In the genomic region with DNA sequence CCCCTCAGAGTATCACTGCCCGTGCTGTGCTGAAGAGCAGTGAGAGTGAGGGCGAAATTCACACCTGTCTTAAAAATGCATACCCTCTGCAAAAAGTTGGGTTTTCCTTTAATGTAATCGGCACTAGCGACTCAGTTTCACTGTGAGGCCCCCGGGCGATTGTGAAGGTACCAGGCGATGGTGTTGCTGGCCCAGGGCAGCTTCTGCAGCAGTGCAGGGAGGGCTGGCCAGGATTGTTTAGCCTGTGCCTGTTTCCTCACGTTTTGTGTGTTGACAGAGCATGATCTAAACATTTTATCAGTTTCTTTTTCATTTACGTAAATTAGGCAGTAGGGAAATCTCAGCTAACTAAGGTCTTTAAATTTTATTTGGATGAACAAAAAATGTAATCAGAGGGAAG, we compare ENCODE assay signal across 25 cellular contexts. TPM values are rescaled to one million over a fixed set of nuclear protein-coding genes. Genes with fewer than 3 reads are reported as not detected.
DNase-seq lines count a peak whose midpoint lies in the region; TF ChIP-seq lines count a peak whose summit lies in the region.
"Had no signal": no experiment of that assay in that cellular context is flagged by ENCODE, and none has a peak within 500 bp of the region (broad histone marks: within the 10 kb centered on the region; RNA-seq: fewer than 3 reads in every experiment).

No MANE protein-coding gene starts in this region.

- no peak overlapping the region for H2BK15ac ChIP-seq in mesenchymal stem cell (ENCODE audit: low read depth, poor library complexity, severe bottlenecking)

- no peak overlapping the region for H3K27ac Mint-ChIP-seq in chondrocyte (ENCODE audit: unreplicated experiment)
- H3K27ac Mint-ChIP-seq: B cell; CD14-positive monocyte; CD4-positive, CD25-positive, alpha-beta regulatory T cell had no signal

- H3K14ac ChIP-seq in mesenchymal stem cell (ENCODE audit: low read length in 2 of 2): no peak overlapping the region

- no peak overlapping the region for H3K18ac ChIP-seq in mesenchymal stem cell (ENCODE audit: low read depth in 1 of 2, low read length in 2 of 2)

- H3K4me1 Mint-ChIP-seq in chondrocyte (ENCODE audit: low read depth): peaks cover 26% of the 10 kb centered on the region

- H3K4me2 ChIP-seq in BLaER1: 0 out of 2 replicates have a peak overlapping the region, but pooled peaks have one; percentile 69
- H3K4me2 ChIP-seq in mesenchymal stem cell (ENCODE audit: low read length, poor library complexity, severe bottlenecking): no peak overlapping the region
- H3K4me2 ChIP-seq: A549 had no signal

- 86% methylated on average over 9 of the region's 9 CpGs for WGBS in mesenchymal stem cell

- peaks cover 28% of the 10 kb centered on the region; the same call in 1 of the 2 replicates for H4K20me1 ChIP-seq in BLaER1

- H3K4ac ChIP-seq in mesenchymal stem cell (ENCODE audit: low read depth in 1 of 2, low read length in 2 of 2): no peak overlapping the region

- H3K9me3 ChIP-seq in BLaER1 (no peaks in the 10 kb centered on the region), mesenchymal stem cell (ENCODE audit: control insufficient read depth, low read length) (no peaks in the 10 kb centered on the region)
- H3K9me3 ChIP-seq in effector memory CD4-positive, alpha-beta T cell (ENCODE audit: control insufficient read depth, low read length): no peaks in the 10 kb centered on the region
- H3K9me3 ChIP-seq: A549 had no signal

- H2BK120ac ChIP-seq in mesenchymal stem cell (ENCODE audit: low read depth, low read length): no peak overlapping the region

- peaks cover 67% of the 10 kb centered on the region for H3K4me1 ChIP-seq in BLaER1
- H3K4me1 ChIP-seq in mesenchymal stem cell (ENCODE audit: control insufficient read depth, insufficient read depth, low read depth, low read length): peaks cover 16% of the 10 kb centered on the region
- H3K4me1 ChIP-seq in effector memory CD4-positive, alpha-beta T cell (ENCODE audit: control insufficient read depth, insufficient read depth, low read length, poor library complexity, severe bottlenecking): peaks cover 19% of the 10 kb centered on the region

- no peak overlapping the region for H3K23ac ChIP-seq in mesenchymal stem cell (ENCODE audit: low read length in 2 of 2)

- intact Hi-C loops in posterior vena cava (cut with DNase I): no loop called here

- H2AK5ac ChIP-seq in mesenchymal stem cell (ENCODE audit: low read length, severe bottlenecking): peak overlapping the region; percentile 46

- H3K4me3 ChIP-seq in BLaER1: no peak overlapping the region
- no peak overlapping the region for H3K4me3 ChIP-seq in mesenchymal stem cell (ENCODE audit: insufficient read depth in 1 of 2, low read depth in 1 of 2, low read length in 2 of 2)
- no peak overlapping the region for H3K4me3 ChIP-seq in effector memory CD4-positive, alpha-beta T cell (ENCODE audit: insufficient read depth, low read depth, low read length, poor library complexity, severe bottlenecking)
- H3K4me3 ChIP-seq: A549, GM12878 had no signal

- DNase-seq in chondrocyte (ENCODE audit: low spot score) (peak; percentile 57), mesenchymal stem cell (no peak), posterior vena cava (ENCODE audit: low spot score) (peak; percentile 54), T-helper 1 cell (no peak), pons (ENCODE audit: low spot score) (no peak)
- no peak for DNase-seq in stimulated activated naive CD4-positive, alpha-beta T cell (lab: John Stamatoyannopoulos, UW)
- DNase-seq in effector memory CD4-positive, alpha-beta T cell: no peak
- DNase-seq: AML-193; CD4-positive, alpha-beta memory T cell; CD4-positive, CD25-positive, alpha-beta regulatory T cell; COR-L47; DMS 273 treated with DMSO at 0.1 percent for 48 hours; DMS153; DMS53; DMS79; DND-41; EL; GDM1 had no signal

- no peak overlapping the region for H4K8ac ChIP-seq in mesenchymal stem cell (ENCODE audit: low read length)

- no peak overlapping the region for H3K4me3 Mint-ChIP-seq in chondrocyte (ENCODE audit: unreplicated experiment)
- H3K4me3 Mint-ChIP-seq: B cell; CD14-positive monocyte; CD4-positive, alpha-beta memory T cell; CD4-positive, CD25-positive, alpha-beta regulatory T cell; CD8-positive, alpha-beta memory T cell had no signal

- H4K91ac ChIP-seq in mesenchymal stem cell (ENCODE audit: low read length): no peak overlapping the region

- no peak overlapping the region for H2AFZ ChIP-seq in mesenchymal stem cell (ENCODE audit: low read depth, low read length)

- H3K27me3 ChIP-seq in BLaER1 (0 out of 2 replicates have a peak, but pooled peaks cover 5% of the 10 kb centered on the region), mesenchymal stem cell (ENCODE audit: control insufficient read depth in 1 of 2, insufficient read depth in 1 of 2, low read length in 2 of 2) (no peaks in the 10 kb centered on the region)
- no peaks in the 10 kb centered on the region for H3K27me3 ChIP-seq in effector memory CD4-positive, alpha-beta T cell (replicated peaks; ENCODE audit: control insufficient read depth, insufficient read depth, low read length, poor library complexity, severe bottlenecking)

- TF ChIP-seq CTCF in chondrocyte (IDR thresholded peaks at IDR 0.05): no peak

- no peak overlapping the region for H2BK5ac ChIP-seq in mesenchymal stem cell (ENCODE audit: low read depth, low read length, poor library complexity, severe bottlenecking)

- H3K79me1 ChIP-seq in mesenchymal stem cell (replicated peaks; ENCODE audit: low read length, poor library complexity, severe bottlenecking): peaks cover 1% of the 10 kb centered on the region

- no peak overlapping the region for H3K9ac ChIP-seq in BLaER1
- H3K9ac ChIP-seq in mesenchymal stem cell (ENCODE audit: low read length): no peak overlapping the region

- H3K9me3 Mint-ChIP-seq in chondrocyte (ENCODE audit: low read depth): no peaks in the 10 kb centered on the region
- H3K9me3 Mint-ChIP-seq: CD4-positive, alpha-beta memory T cell; CD4-positive, CD25-positive, alpha-beta regulatory T cell; CD8-positive, alpha-beta memory T cell had no signal

- peaks cover 3% of the 10 kb centered on the region; the same call in 1 of the 2 replicates for H3K36me3 ChIP-seq in BLaER1
- H3K36me3 ChIP-seq in mesenchymal stem cell (ENCODE audit: control insufficient read depth in 1 of 2, insufficient read depth in 2 of 2, low read depth in 1 of 2, low read length in 2 of 2): peaks cover 21 to 35% of the 10 kb centered on the region in 2 experiments
- H3K36me3 ChIP-seq in effector memory CD4-positive, alpha-beta T cell (ENCODE audit: control insufficient read depth, insufficient read depth, low read length): peaks cover 5% of the 10 kb centered on the region

- H3K27ac ChIP-seq in BLaER1 (no peak overlapping the region), mesenchymal stem cell (ENCODE audit: low read length, poor library complexity, severe bottlenecking) (no peak overlapping the region)
- H3K27ac ChIP-seq in effector memory CD4-positive, alpha-beta T cell (ENCODE audit: insufficient read depth, low read length, poor library complexity, severe bottlenecking): no peak overlapping the region
- H3K27ac ChIP-seq: 22Rv1, A549 had no signal

- H3K36me3 Mint-ChIP-seq in chondrocyte (ENCODE audit: low read depth): peaks cover 6% of the 10 kb centered on the region

- no peak overlapping the region for H2BK12ac ChIP-seq in mesenchymal stem cell (ENCODE audit: low read length in 2 of 2)

- H3K27me3 Mint-ChIP-seq in chondrocyte (ENCODE audit: low read depth): no peaks in the 10 kb centered on the region
- H3K27me3 Mint-ChIP-seq: B cell; CD4-positive, alpha-beta memory T cell; CD4-positive, CD25-positive, alpha-beta regulatory T cell; CD8-positive, alpha-beta memory T cell had no signal

RNA-seq across cellular contexts. Expression of a gene that starts 13.3 kb away (rescaled TPM):
- total RNA-seq in chondrocyte: 15.9 to 17.6 TPM (median 16.3 TPM) in 3 replicates
- 4.8 TPM for polyA plus RNA-seq in mesenchymal stem cell (2013, experiment 1 of 2)
- 3.6 TPM for polyA plus RNA-seq in mesenchymal stem cell (2013, experiment 2 of 2)
- 10 to 100 TPM; 12.6 to 14.2 TPM for total RNA-seq in posterior vena cava

RNA-seq across cellular contexts. Expression of a gene that starts 22.3 kb away (rescaled TPM):
- 23.1 to 28.5 TPM (median 24.8 TPM) in 3 replicates for total RNA-seq in chondrocyte
- polyA plus RNA-seq in mesenchymal stem cell (2013, experiment 1 of 2): 18.3 TPM
- 19.6 TPM for polyA plus RNA-seq in mesenchymal stem cell (2013, experiment 2 of 2)
- 10 to 100 TPM; 13.0 to 13.2 TPM for total RNA-seq in posterior vena cava

Comparison
In these comparisons a context has a peak if more than half of its experiments do, and no peak if none do; other contexts are left out.
1. DNase-seq: peak in chondrocyte (single experiment) and posterior vena cava (single experiment); none in mesenchymal stem cell (single experiment), T-helper 1 cell (0 of 5), stimulated activated naive CD4-positive, alpha-beta T cell (0 of 6), pons (single experiment) and effector memory CD4-positive, alpha-beta T cell (0 of 3).